Comparison of ENCODE assay signal across 8 cellular contexts in genomic region chr11:45918331-45918941, GRCh38. TPM values are rescaled to one million over a fixed set of nuclear protein-coding genes. Genes with fewer than 3 reads are reported as not detected.
DNase-seq lines count a peak whose midpoint lies in the region; ATAC-seq and TF ChIP-seq lines count a peak whose summit lies in the region.

No MANE protein-coding gene starts in this region.

- peaks cover 34% of the 10 kb centered on the region for H3K4me1 Mint-ChIP-seq in nephron progenitor cell

- H3K4me3 Mint-ChIP-seq in nephron progenitor cell, result peak overlapping the region; percentile 97

- peak overlapping the region; percentile 99 for H3K27ac Mint-ChIP-seq in nephron progenitor cell

- no peaks in the 10 kb centered on the region for H3K9me3 Mint-ChIP-seq in nephron progenitor cell

- ATAC-seq in GM21619 (IDR thresholded peaks at IDR 0.05; ENCODE audit: unreplicated experiment), result peak; percentile 32

- peak overlapping the region; percentile 72 to 100 for H3K4me3 ChIP-seq in foreskin fibroblast (ENCODE audit: low read depth in 1 of 2, low read length in 2 of 2)

- no peak for TF ChIP-seq CTCF in foreskin fibroblast (IDR thresholded peaks at IDR 0.05; ENCODE audit: low read depth, low read length)
- no peak for TF ChIP-seq CTCF in nephron progenitor cell (IDR thresholded peaks at IDR 0.05)

- H3K36me3 Mint-ChIP-seq in nephron progenitor cell (ENCODE audit: low read depth), result no peaks in the 10 kb centered on the region

- peaks cover 30% of the 10 kb centered on the region for H3K27me3 Mint-ChIP-seq in nephron progenitor cell (ENCODE audit: low read depth, poor library complexity)

- peak overlapping the region; percentile 83 for H3K27ac ChIP-seq in temporal lobe (ENCODE audit: low read depth, low read length)

- DNase-seq in DMS 273 (lab: John Stamatoyannopoulos, UW; ENCODE audit: unreplicated experiment), result peak; percentile 83
- peak; percentile 53 for DNase-seq in LHCN-M2 (ENCODE audit: low read depth)
- DNase-seq in RPMI8226, result peak; percentile 72
- peak; percentile 36 for DNase-seq in activated gamma-delta T cell (lab: John Stamatoyannopoulos, UW)
- peak; percentile 67 to 92 for DNase-seq in foreskin fibroblast
- DNase-seq in nephron progenitor cell, result peak; percentile 86

RNA-seq across cellular contexts. Expression of gene PEX16, which starts 0.8 kb away (rescaled TPM):
- total RNA-seq in LHCN-M2 (2014; rRNA removed), result 28.1 and 29.1 TPM in 2 replicates
- polyA plus RNA-seq in LHCN-M2 (2012), result 25.2 TPM
- 13.0 TPM for total RNA-seq in temporal lobe

RNA-seq across cellular contexts. Expression of gene LARGE2, which starts 4.0 kb away (rescaled TPM):
- total RNA-seq in LHCN-M2 (2014; rRNA removed) (not detected in 2 replicates), temporal lobe (0.25 TPM)
- not detected for polyA plus RNA-seq in LHCN-M2 (2012)

RNA-seq across cellular contexts. Expression of gene FREY1, which starts 11.4 kb away (rescaled TPM):
- total RNA-seq in LHCN-M2 (2014; rRNA removed), result 0.63 TPM in 1 of 2 replicates, not detected in the other
- polyA plus RNA-seq in LHCN-M2 (2012), result 0.16 TPM
- total RNA-seq in temporal lobe, result 0.25 TPM

RNA-seq across cellular contexts. Expression of gene MAPK8IP1, which starts 33.0 kb away (rescaled TPM):
- total RNA-seq in LHCN-M2 (2014; rRNA removed) (10.3 and 11.7 TPM in 2 replicates), temporal lobe (75.0 TPM)
- polyA plus RNA-seq in LHCN-M2 (2012), result 6.1 TPM

Comparison
In these comparisons a context has a peak if more than half of its experiments do, and no peak if none do; other contexts are left out.
1. Peak in every context shown above with its lines: DNase-seq, ATAC-seq, H3K4me3 ChIP-seq and H3K27ac ChIP-seq.
2. DNase-seq: peak in every context shown above with its lines; median percentile 86 in nephron progenitor cell; 83 in DMS 273; 80 in foreskin fibroblast; 72 in RPMI8226; 53 in LHCN-M2; 36 in activated gamma-delta T cell.